9 cellular contexts compared by ENCODE assay signal in genomic region chr18:63444567-63444966, GRCh38. TPM values are rescaled to one million over a fixed set of nuclear protein-coding genes. Genes with fewer than 3 reads are reported as not detected.
DNase-seq lines count a peak whose midpoint lies in the region; ATAC-seq and TF ChIP-seq lines count a peak whose summit lies in the region.
"Had no signal": no experiment of that assay in that cellular context is flagged by ENCODE, and none has a peak within 500 bp of the region (broad histone marks: within the 10 kb centered on the region; RNA-seq: fewer than 3 reads in every experiment).

No MANE protein-coding gene starts in this region.

- H3K27me3 ChIP-seq in OCI-LY3 (ENCODE audit: low read depth, low read length) (peaks cover 8% of the 10 kb centered on the region), suprapubic skin (no peaks in the 10 kb centered on the region)

- H3K4me2 ChIP-seq in OCI-LY3 (ENCODE audit: low read length), result peak overlapping the region; percentile 19

- H3K27ac ChIP-seq in OCI-LY3 (ENCODE audit: low read length) (no peak overlapping the region), suprapubic skin (peak overlapping the region; percentile 93)

- H2AFZ ChIP-seq in OCI-LY3 (ENCODE audit: low read depth, low read length), result peak overlapping the region; percentile 42

- peak; percentile 69 for ATAC-seq in GM18868 (IDR thresholded peaks at IDR 0.05; ENCODE audit: unreplicated experiment)
- ATAC-seq in HG03139 (IDR thresholded peaks at IDR 0.05; ENCODE audit: unreplicated experiment), result no peak

- H3K9ac ChIP-seq in OCI-LY3 (ENCODE audit: low read length), result no peak overlapping the region

- peaks cover 27% of the 10 kb centered on the region for H3K4me1 ChIP-seq in OCI-LY3 (ENCODE audit: low read length)
- peaks cover 43% of the 10 kb centered on the region for H3K4me1 ChIP-seq in suprapubic skin

- no peaks in the 10 kb centered on the region for H3K9me3 ChIP-seq in OCI-LY3 (ENCODE audit: insufficient read depth, low read length)
- H3K9me3 ChIP-seq in suprapubic skin, result no peaks in the 10 kb centered on the region

- H4K20me1 ChIP-seq in OCI-LY3 (ENCODE audit: insufficient read depth, low read length), result no peaks in the 10 kb centered on the region

- H3K36me3 ChIP-seq in OCI-LY3 (replicated peaks; ENCODE audit: low read depth, low read length) (no peaks in the 10 kb centered on the region), suprapubic skin (no peaks in the 10 kb centered on the region)

- no peak for TF ChIP-seq POLR2A in suprapubic skin (IDR thresholded peaks at IDR 0.05)

- 24% methylated on average over 6 of the region's 6 CpGs for WGBS in suprapubic skin

- TF ChIP-seq EP300 in suprapubic skin (IDR thresholded peaks at IDR 0.05), result no peak

- no peak for TF ChIP-seq CTCF in OCI-LY3 (IDR thresholded peaks at IDR 0.05; ENCODE audit: low read depth, low read length)
- TF ChIP-seq CTCF in fibroblast of villous mesenchyme (IDR thresholded peaks at IDR 0.05; ENCODE audit: insufficient read depth, low read depth, low read length), result no peak
- no peak for TF ChIP-seq CTCF in suprapubic skin (IDR thresholded peaks at IDR 0.05)

- H3K4me3 ChIP-seq in OCI-LY3 (ENCODE audit: low read length), result no peak overlapping the region
- no peak overlapping the region for H3K4me3 ChIP-seq in fibroblast of villous mesenchyme (ENCODE audit: low read depth, low read length)
- no peak overlapping the region for H3K4me3 ChIP-seq in suprapubic skin

- no peaks in the 10 kb centered on the region for H3K79me2 ChIP-seq in OCI-LY3 (ENCODE audit: low read length)

- peak; percentile 63 for DNase-seq in fibroblast of villous mesenchyme (ENCODE audit: low read depth)
- no peak for DNase-seq in suprapubic skin (ENCODE audit: low spot score in 2 of 2)
- DNase-seq in retina, result no peak
- no peak for DNase-seq in NCI-H187 (lab: John Stamatoyannopoulos, UW)
- DNase-seq in NCI-H1930 (lab: John Stamatoyannopoulos, UW), result no peak
- DNase-seq: NCI-H1048 had no signal

RNA-seq across cellular contexts. Expression of gene VPS4B, which starts 22.3 kb away (rescaled TPM):
- total RNA-seq in fibroblast of villous mesenchyme (32.2 and 47.5 TPM in 2 replicates), suprapubic skin (10 to 100 TPM; 43.7 to 49.8 (median 44.6) TPM)

RNA-seq across cellular contexts. Expression of gene SERPINB5, which starts 32.2 kb away (rescaled TPM):
- total RNA-seq in fibroblast of villous mesenchyme (not detected in 2 replicates), suprapubic skin (100 to 1,000 TPM; 158 to 658 (median 458) TPM)

Comparison
In these comparisons a context has a peak if more than half of its experiments do, and no peak if none do; other contexts are left out.
1. RNA of gene SERPINB5, which starts 32.2 kb away (total RNA-seq): 158 to 658 TPM in suprapubic skin; not detected in fibroblast of villous mesenchyme; every median in the first group is over 100 times any median in the second.